In the genomic region with DNA sequence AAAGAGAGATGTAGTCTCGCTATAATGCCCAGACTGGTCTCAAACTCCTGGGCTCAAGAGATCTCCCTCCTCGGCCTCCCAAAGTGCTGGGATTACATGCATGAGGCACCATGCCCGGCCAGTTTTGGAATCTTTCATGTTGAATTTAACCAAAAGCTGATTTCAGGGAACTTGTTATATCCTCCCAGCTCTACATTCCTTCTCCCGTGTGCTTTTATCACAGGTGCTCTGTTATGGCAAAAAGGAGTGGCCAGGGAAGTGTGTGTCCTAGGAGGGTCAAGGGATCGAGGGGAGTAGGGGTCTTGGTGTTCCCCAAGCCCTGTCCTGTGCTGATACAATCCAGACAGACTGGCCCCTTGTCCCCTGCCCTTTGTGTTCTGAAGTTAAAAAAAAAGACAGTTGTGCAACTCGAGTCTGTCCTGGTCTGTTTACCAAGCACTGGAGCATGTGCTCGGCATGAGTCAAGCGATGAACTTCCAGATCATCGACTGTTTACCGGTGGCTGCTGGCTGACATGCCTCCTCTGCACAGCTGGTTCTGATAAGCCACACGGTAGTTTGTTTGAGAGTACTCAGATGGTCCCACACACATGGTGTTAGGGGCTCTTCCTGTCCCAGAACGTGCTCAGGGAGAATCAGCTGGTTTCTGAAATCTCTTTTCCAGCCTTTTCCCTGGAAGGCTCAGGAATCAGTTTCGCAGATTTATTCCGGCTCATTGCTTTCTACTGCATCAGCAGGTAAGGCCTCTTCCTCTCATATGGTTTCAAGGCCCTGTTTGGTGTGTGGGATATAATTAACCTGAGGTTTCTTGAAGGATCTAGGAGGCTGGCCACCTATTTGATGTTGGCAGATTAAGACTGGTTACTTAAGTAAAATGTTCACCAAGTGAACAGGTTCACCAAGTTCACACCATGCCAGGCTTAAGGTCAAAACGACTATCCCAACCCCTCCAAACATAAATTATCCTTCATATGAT, we compare ENCODE assay signal across 10 cellular contexts. TPM values are rescaled to one million over a fixed set of nuclear protein-coding genes. Genes with fewer than 3 reads are reported as not detected.
A peak's percentile ranks its signal among the peaks of the same experiment; 100 is the strongest.
DNase-seq lines count a peak whose midpoint lies in the region; ATAC-seq, FAIRE-seq and TF ChIP-seq lines count a peak whose summit lies in the region.
"Had no signal": no experiment of that assay in that cellular context is flagged by ENCODE, and none has a peak within 500 bp of the region (broad histone marks: within the 10 kb centered on the region; RNA-seq: fewer than 3 reads in every experiment).

No MANE protein-coding gene starts in this region.

- WGBS in mesendoderm (ENCODE audit: extremely low coverage, insufficient coverage, low lambda C conversion rate): no CpG with 5 or more reads among the region's 15 CpGs

- no peak overlapping the region for H2BK5ac ChIP-seq in mesendoderm (ENCODE audit: low read length)

- H3K9me3 ChIP-seq in kidney (ENCODE audit: control insufficient read depth in 1 of 2, low read length in 2 of 2): no peaks in the 10 kb centered on the region
- H3K9me3 ChIP-seq: neutrophil had no signal

- H3K27ac ChIP-seq in kidney (ENCODE audit: low read depth in 2 of 2, low read length in 2 of 2): peak overlapping the region; percentile 78 to 85
- no peak overlapping the region for H3K27ac ChIP-seq in mesendoderm (ENCODE audit: low read depth, low read length)
- H3K27ac ChIP-seq: neutrophil had no signal

- H3K4me1 Mint-ChIP-seq in type B pancreatic cell (ENCODE audit: unreplicated experiment): peaks cover 33% of the 10 kb centered on the region
- peaks cover 5 to 6% of the 10 kb centered on the region in 2 donors for H3K4me1 Mint-ChIP-seq in stimulated activated naive B cell treated with anti-CD40 and anti-IgM and Interleukin-4, amounts not matched to agents 10 μg/mL and 1 μg/mL and 100 μg/mL, for 72 hours

- H2BK120ac ChIP-seq in mesendoderm (ENCODE audit: low read depth, low read length): no peak overlapping the region

- H3K27me3 ChIP-seq in mesendoderm (ENCODE audit: insufficient read depth, low read length, poor library complexity): no peaks in the 10 kb centered on the region
- H3K27me3 ChIP-seq: neutrophil had no signal

- no peak overlapping the region for H4K5ac ChIP-seq in mesendoderm (ENCODE audit: low read length)

- H3K18ac ChIP-seq in mesendoderm (ENCODE audit: low read length): no peak overlapping the region

- no peak overlapping the region for H3K56ac ChIP-seq in mesendoderm (ENCODE audit: low read length)

- no peak overlapping the region for H2BK15ac ChIP-seq in mesendoderm (replicated peaks; ENCODE audit: low read depth)

- no peak for ATAC-seq in stimulated activated naive B cell treated with anti-CD40 and anti-IgM and Interleukin-4, amounts not matched to agents 10 μg/mL and 1 μg/mL and 100 μg/mL, for 72 hours (replicated peaks)

- H3K4me1 ChIP-seq in kidney (ENCODE audit: control insufficient read depth in 1 of 2, insufficient read depth in 1 of 2, low read depth in 1 of 2, low read length in 2 of 2) (peaks cover 14 to 16% of the 10 kb centered on the region in 2 donors), mesendoderm (ENCODE audit: control insufficient read depth, low read depth, low read length) (no peaks in the 10 kb centered on the region)

- FAIRE-seq in kidney (lab: Jason Lieb, UNC): no peak
- FAIRE-seq: A204.1 had no signal

- in situ Hi-C loops in astrocyte of the cerebellum (cut with HindIII; ENCODE audit: low sequenced_read_pairs): no loop called here

- H3K36me3 ChIP-seq in kidney (ENCODE audit: control insufficient read depth in 1 of 2, insufficient read depth in 2 of 2, low read length in 2 of 2): peaks cover 10 to 52% of the 10 kb centered on the region in 2 donors
- H3K36me3 ChIP-seq in mesendoderm (ENCODE audit: control insufficient read depth, insufficient read depth, low read length): no peaks in the 10 kb centered on the region
- H3K36me3 ChIP-seq: neutrophil had no signal

- no peak overlapping the region for H3K23ac ChIP-seq in mesendoderm (ENCODE audit: low read length)

- no peak overlapping the region for H3K4me3 ChIP-seq in astrocyte of the cerebellum (ENCODE audit: low read depth, low read length)
- no peak overlapping the region for H3K4me3 ChIP-seq in kidney (ENCODE audit: low read length in 2 of 2)
- no peak overlapping the region for H3K4me3 ChIP-seq in mesendoderm (ENCODE audit: low read length)

- no peak overlapping the region for H2AK5ac ChIP-seq in mesendoderm (ENCODE audit: low read length)

- no peak overlapping the region for H4K8ac ChIP-seq in mesendoderm (ENCODE audit: low read depth, low read length)

- H3K9ac ChIP-seq in kidney (ENCODE audit: low read length in 2 of 2): peak overlapping the region in 1 of 2 donors; percentile 12
- H3K9ac ChIP-seq in mesendoderm (ENCODE audit: low read length): no peak overlapping the region

- no peaks in the 10 kb centered on the region for H3K79me2 ChIP-seq in mesendoderm (ENCODE audit: control insufficient read depth, insufficient read depth, low read length)

- no peak overlapping the region for H3K4ac ChIP-seq in mesendoderm (ENCODE audit: low read depth, low read length)

- H3K36me3 Mint-ChIP-seq in type B pancreatic cell: peaks cover 35% of the 10 kb centered on the region
- H3K36me3 Mint-ChIP-seq in stimulated activated naive B cell treated with anti-CD40 and anti-IgM and Interleukin-4, amounts not matched to agents 10 μg/mL and 1 μg/mL and 100 μg/mL, for 72 hours: peaks cover 3 to 5% of the 10 kb centered on the region in 2 donors

- TF ChIP-seq CTCF in astrocyte of the cerebellum (IDR thresholded peaks at IDR 0.05; ENCODE audit: low read depth, low read length, missing control alignments): no peak
- TF ChIP-seq CTCF in kidney (IDR thresholded peaks at IDR 0.05; ENCODE audit: borderline replicate concordance, extremely low read depth, insufficient read depth): no peak
- TF ChIP-seq CTCF in type B pancreatic cell (conservative IDR thresholded peaks at IDR 0.05): no peak

- no peak overlapping the region for H3K4me2 ChIP-seq in mesendoderm (ENCODE audit: low read length)

- H3K27me3 Mint-ChIP-seq in type B pancreatic cell: no peaks in the 10 kb centered on the region
- H3K27me3 Mint-ChIP-seq in stimulated activated naive B cell treated with anti-CD40 and anti-IgM and Interleukin-4, amounts not matched to agents 10 μg/mL and 1 μg/mL and 100 μg/mL, for 72 hours: peaks cover 0 to 5% of the 10 kb centered on the region in 2 donors

- no peaks in the 10 kb centered on the region for H3K79me1 ChIP-seq in mesendoderm (ENCODE audit: low read length)

- intact Hi-C loops in kidney (cut with DNase I): no loop called here

- no peak overlapping the region for H3K4me3 Mint-ChIP-seq in type B pancreatic cell
- no peak overlapping the region for H3K4me3 Mint-ChIP-seq in stimulated activated naive B cell treated with anti-CD40 and anti-IgM and Interleukin-4, amounts not matched to agents 10 μg/mL and 1 μg/mL and 100 μg/mL, for 72 hours

- DNase-seq in NCI-H1417 (lab: John Stamatoyannopoulos, UW) (peak in 2 of 3 experiments; percentile 7 to 30), NCI-H1417 treated with DMSO at 0.1 percent for 48 hours (lab: John Stamatoyannopoulos, UW) (no peak), astrocyte of the cerebellum (ENCODE audit: low read depth) (peak; percentile 66), kidney (no peak), type B pancreatic cell (ENCODE audit: extremely low spot score, unreplicated experiment) (no peak), activated T-cell treated with anti-CD3 and anti-CD28 coated beads for 4 hours (no peak), mesendoderm (no peak)
- no peak for DNase-seq in stimulated activated naive B cell treated with anti-CD40 and anti-IgM and Interleukin-4, amounts not matched to agents 10 μg/mL and 1 μg/mL and 100 μg/mL, for 72 hours

- H3K27ac Mint-ChIP-seq in type B pancreatic cell: peak overlapping the region; percentile 75
- no peak overlapping the region for H3K27ac Mint-ChIP-seq in stimulated activated naive B cell treated with anti-CD40 and anti-IgM and Interleukin-4, amounts not matched to agents 10 μg/mL and 1 μg/mL and 100 μg/mL, for 72 hours

- no peaks in the 10 kb centered on the region for H3K9me3 Mint-ChIP-seq in type B pancreatic cell
- H3K9me3 Mint-ChIP-seq in stimulated activated naive B cell treated with anti-CD40 and anti-IgM and Interleukin-4, amounts not matched to agents 10 μg/mL and 1 μg/mL and 100 μg/mL, for 72 hours: peaks cover 0 to 4% of the 10 kb centered on the region in 2 donors

RNA-seq across cellular contexts. Expression of a gene that starts 52.6 kb away (rescaled TPM):
- 72.8 TPM for total RNA-seq in kidney
- polyA plus RNA-seq in kidney (ENCODE audit: insufficient read depth, low read depth, low replicate concordance): 104 TPM
- total RNA-seq in type B pancreatic cell (ENCODE audit: low replicate concordance): 63.5 and 69.4 TPM in 2 replicates
- 58.4 TPM for polyA plus RNA-seq in mesendoderm (2013, experiment 1 of 2)
- 54.4 TPM for polyA plus RNA-seq in mesendoderm (2013, experiment 2 of 2)

Comparison
In these comparisons a context has a peak if more than half of its experiments do, and no peak if none do; other contexts are left out.
1. DNase-seq: peak in NCI-H1417 (2 of 3) and astrocyte of the cerebellum (single experiment); none in NCI-H1417 treated with DMSO at 0.1 percent for 48 hours (single experiment), kidney (single experiment), type B pancreatic cell (single experiment), activated T-cell treated with anti-CD3 and anti-CD28 coated beads for 4 hours (single experiment), mesendoderm (single experiment) and stimulated activated naive B cell treated with anti-CD40 and anti-IgM and Interleukin-4, amounts not matched to agents 10 μg/mL and 1 μg/mL and 100 μg/mL, for 72 hours (single experiment).